8 cellular contexts compared by ENCODE assay signal in the genomic region with DNA sequence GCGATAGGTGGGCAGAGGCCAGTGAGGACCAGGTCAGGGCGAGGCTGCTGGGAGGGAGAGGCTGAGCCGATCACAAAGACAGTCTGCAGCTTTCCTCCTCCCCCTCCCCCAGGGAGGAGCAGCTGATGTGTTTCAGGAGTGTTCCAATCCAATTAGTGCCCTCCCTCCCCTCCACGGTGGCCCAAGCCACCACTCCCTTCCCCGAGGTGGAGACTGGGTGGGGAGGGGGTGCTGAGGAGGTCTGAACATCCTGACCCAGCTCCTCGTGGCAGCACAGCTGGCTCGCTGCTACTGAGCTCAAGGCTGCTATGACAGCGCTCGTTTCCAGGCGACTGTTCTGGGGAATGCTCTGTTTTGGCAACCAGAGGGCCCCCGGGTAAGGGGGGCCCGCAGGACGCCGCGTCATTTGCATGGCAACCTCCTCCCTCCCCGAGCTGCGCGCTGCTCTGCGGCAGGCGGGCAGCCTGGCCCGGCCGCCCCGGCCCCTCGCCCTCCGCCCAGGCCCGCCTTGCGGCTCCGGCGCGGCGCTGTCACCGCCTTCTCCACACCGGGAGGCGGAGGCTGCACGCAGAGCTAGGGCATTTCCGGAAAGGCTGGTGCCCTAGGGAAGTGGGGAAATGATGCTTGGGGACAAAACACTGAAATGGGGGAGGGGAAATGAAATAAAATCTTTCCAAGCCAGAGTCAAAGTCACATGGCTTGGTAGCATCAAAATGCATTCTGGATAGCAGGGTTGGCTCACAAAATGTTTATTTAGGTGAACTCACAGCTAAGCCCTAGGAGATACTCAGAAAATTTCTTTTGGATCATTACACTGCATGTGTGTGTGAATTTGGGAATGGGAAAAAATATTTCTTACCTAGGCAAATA.
DNase-seq lines count a peak whose midpoint lies in the region; ATAC-seq and TF ChIP-seq lines count a peak whose summit lies in the region.

No MANE protein-coding gene starts in this region.

- peak; percentile 81 for ATAC-seq in GM18909 (IDR thresholded peaks at IDR 0.05; ENCODE audit: poor library complexity, unreplicated experiment)
- peak; percentile 76 for ATAC-seq in HG03196 (IDR thresholded peaks at IDR 0.05; ENCODE audit: unreplicated experiment)

- POLR2A ChIA-PET in AG04449 (lab: Yijun Ruan, JAX), result interaction anchor here (0.7 to 1.7 kb wide), 5 partner anchors 11 to 81 kb away, joined by 3 to 7 read pairs (median 5); no protein-coding TSS in a partner anchor

- H3K4me3 ChIP-seq in AG04449 (ENCODE audit: low read depth, low read length), result peak overlapping the region; percentile 46
- peak overlapping the region; percentile 47 for H3K4me3 ChIP-seq in choroid plexus epithelial cell (ENCODE audit: low read depth, low read length)

- DNase-seq in AG04449 (ENCODE audit: low read depth, low spot score) (peak; percentile 49), NCI-H446 (lab: John Stamatoyannopoulos, UW) (peak; percentile 89 to 92), choroid plexus epithelial cell (ENCODE audit: low read depth) (peak; percentile 92), kidney tubule cell (ENCODE audit: low spot score) (peak; percentile 91)
- DNase-seq in activated CD4-positive, alpha-beta T cell treated with anti-CD3 and anti-CD28 coated beads for 4 hours, result peak; percentile 51 to 53
- DNase-seq in stimulated activated CD4-positive, alpha-beta T cell treated with anti-CD3 and anti-CD28 coated beads, Interleukin-15, amount 100 ng/mL, for 48 hours (ENCODE audit: low read depth in 2 of 2), result peak; percentile 45 to 59

- TF ChIP-seq CTCF in AG04449 (IDR thresholded peaks at IDR 0.05; ENCODE audit: insufficient read depth, low read length, missing control alignments), result no peak
- TF ChIP-seq CTCF in choroid plexus epithelial cell (conservative IDR thresholded peaks at IDR 0.05; ENCODE audit: low read depth, low read length), result no peak

- CTCF ChIA-PET in AG04449 (lab: Yijun Ruan, JAX), result interaction anchor here (0.9 to 2.5 kb wide), 4 partner anchors 11 to 70 kb away, joined by 3 to 12 read pairs (median 5); no protein-coding TSS in a partner anchor

Comparison
In these comparisons a context has a peak if more than half of its experiments do, and no peak if none do; other contexts are left out.
1. Peak in every context shown above with its lines: DNase-seq, ATAC-seq and H3K4me3 ChIP-seq.